11 cellular contexts compared by ENCODE assay signal in genomic region chr11:125167954-125168821, GRCh38. TPM values are rescaled to one million over a fixed set of nuclear protein-coding genes. Genes with fewer than 3 reads are reported as not detected.
DNase-seq lines count a peak whose midpoint lies in the region; ATAC-seq and TF ChIP-seq lines count a peak whose summit lies in the region.
"Had no signal": no experiment of that assay in that cellular context is flagged by ENCODE, and none has a peak within 500 bp of the region (broad histone marks: within the 10 kb centered on the region; RNA-seq: fewer than 3 reads in every experiment).

No MANE protein-coding gene starts in this region.

- H3K4me3 ChIP-seq in GM12865 (ENCODE audit: low read depth, low read length) (no peak overlapping the region), fibroblast of villous mesenchyme (ENCODE audit: low read depth, low read length) (no peak overlapping the region), skeletal muscle cell (ENCODE audit: low read depth, low read length) (peak overlapping the region; percentile 74)

- TF ChIP-seq CTCF in GM12865 (IDR thresholded peaks at IDR 0.05; ENCODE audit: insufficient read depth, low read depth, low read length, missing control alignments) (no peak), fibroblast of villous mesenchyme (IDR thresholded peaks at IDR 0.05; ENCODE audit: insufficient read depth, low read depth, low read length) (no peak)

- DNase-seq in GM12865 (ENCODE audit: low read depth): peak; percentile 45
- peak; percentile 86 for DNase-seq in RPMI7951 (ENCODE audit: low read depth)
- peak; percentile 90 for DNase-seq in fibroblast of villous mesenchyme (ENCODE audit: low read depth)
- peak; percentile 68 for DNase-seq in skeletal muscle cell (ENCODE audit: low read depth)
- DNase-seq in globus pallidus (ENCODE audit: low spot score): no peak
- no peak for DNase-seq in NCI-H1694 (lab: John Stamatoyannopoulos, UW)
- no peak for DNase-seq in D341Med (ENCODE audit: low spot score)
- DNase-seq: RPMI8226 had no signal

- no peak for ATAC-seq in GM18511 (IDR thresholded peaks at IDR 0.05; ENCODE audit: unreplicated experiment)

RNA-seq across cellular contexts. Expression of gene PKNOX2, which starts 3.6 kb away (rescaled TPM):
- 2.1 and 2.8 TPM in 2 replicates for total RNA-seq in RPMI7951 (2014; rRNA removed; shearing (Covaris generic))
- total RNA-seq in fibroblast of villous mesenchyme: 0.86 and 2.9 TPM in 2 replicates
- total RNA-seq: HT-29, renal cortical epithelial cell had no signal

RNA-seq across cellular contexts. Expression of gene TMEM218, which starts 56.8 kb away (rescaled TPM):
- total RNA-seq in RPMI7951 (2014; rRNA removed; shearing (Covaris generic)): 37.2 and 38.0 TPM in 2 replicates
- total RNA-seq in fibroblast of villous mesenchyme: 18.0 and 27.2 TPM in 2 replicates

Comparison
In these comparisons a context has a peak if more than half of its experiments do, and no peak if none do; other contexts are left out.
1. DNase-seq: peak in GM12865 (single experiment), RPMI7951 (single experiment), fibroblast of villous mesenchyme (single experiment) and skeletal muscle cell (single experiment); none in globus pallidus (single experiment), NCI-H1694 (single experiment) and D341Med (single experiment).